18 cellular contexts compared by ENCODE assay signal in genomic region chr1:212479188-212479587, GRCh38. TPM values are rescaled to one million over a fixed set of nuclear protein-coding genes. Genes with fewer than 3 reads are reported as not detected.
DNase-seq lines count a peak whose midpoint lies in the region; ATAC-seq, FAIRE-seq and TF ChIP-seq lines count a peak whose summit lies in the region.
"Had no signal": no experiment of that assay in that cellular context is flagged by ENCODE, and none has a peak within 500 bp of the region (broad histone marks: within the 10 kb centered on the region; RNA-seq: fewer than 3 reads in every experiment).

No MANE protein-coding gene starts in this region.

- H3K14ac ChIP-seq in H1 (ENCODE audit: insufficient read length) (no peak overlapping the region), neuronal stem cell (ENCODE audit: low read length) (no peak overlapping the region)

- H4K20me1 ChIP-seq in GM23248 (ENCODE audit: insufficient read depth), result no peaks in the 10 kb centered on the region
- H4K20me1 ChIP-seq in H1 (replicated peaks in 1 of 2; ENCODE audit: control insufficient read depth in 1 of 2, insufficient read depth in 2 of 2, low read length in 2 of 2), result no peaks in the 10 kb centered on the region

- no peak for ATAC-seq in GM18907 (IDR thresholded peaks at IDR 0.05; ENCODE audit: unreplicated experiment)

- no peak overlapping the region for H2BK5ac ChIP-seq in H1 (ENCODE audit: low read depth, low read length)
- no peak overlapping the region for H2BK5ac ChIP-seq in neuronal stem cell (ENCODE audit: low read length)

- H3K18ac ChIP-seq in H1 (ENCODE audit: extremely low read depth, low read length), result no peak overlapping the region
- no peak overlapping the region for H3K18ac ChIP-seq in neuronal stem cell (ENCODE audit: low read length)

- H3K4ac ChIP-seq in H1 (replicated peaks; ENCODE audit: insufficient read length, low read depth, low read length), result no peak overlapping the region
- H3K4ac ChIP-seq in neuronal stem cell (ENCODE audit: low read length), result no peak overlapping the region

- H3F3A ChIP-seq in GM23248 (ENCODE audit: insufficient read depth), result peaks cover 10% of the 10 kb centered on the region; the same call in 1 of the 2 replicates

- H2AK5ac ChIP-seq in H1 (ENCODE audit: low read depth, low read length), result no peak overlapping the region
- H2AK5ac ChIP-seq in neuronal stem cell (ENCODE audit: low read depth, low read length), result no peak overlapping the region

- H4K8ac ChIP-seq in H1 (ENCODE audit: extremely low read depth, insufficient read depth, low read length), result no peak overlapping the region
- no peak overlapping the region for H4K8ac ChIP-seq in neuronal stem cell (ENCODE audit: low read depth, low read length)

- H3K4me2 ChIP-seq in GM23248 (ENCODE audit: unreplicated experiment) (no peak overlapping the region), H1 (ENCODE audit: insufficient read depth in 1 of 2, low read depth in 2 of 2, low read length in 2 of 2) (no peak overlapping the region), neuronal stem cell (ENCODE audit: insufficient read depth, low read length, poor library complexity, severe bottlenecking) (no peak overlapping the region)

- no peaks in the 10 kb centered on the region for H3K9me3 ChIP-seq in GM23248 (ENCODE audit: low read depth)
- H3K9me3 ChIP-seq in H1 (ENCODE audit: insufficient read depth in 2 of 2, low read depth in 1 of 2, low read length in 1 of 2), result no peaks in the 10 kb centered on the region
- H3K9me3 ChIP-seq in neuronal stem cell (replicated peaks in 1 of 2; ENCODE audit: control insufficient read depth in 2 of 2, insufficient read depth in 1 of 2, low read depth in 1 of 2, low read length in 2 of 2), result no peaks in the 10 kb centered on the region
- H3K9me3 ChIP-seq: SJCRH30 had no signal

- H3K23me2 ChIP-seq in H1 (ENCODE audit: low read depth, low read length), result 0 out of 2 replicates have a peak, but pooled peaks cover 2% of the 10 kb centered on the region

- H3K56ac ChIP-seq in H1 (replicated peaks; ENCODE audit: insufficient read length, low read depth, low read length), result no peak overlapping the region

- TF ChIP-seq POLR2A in H1 (IDR thresholded peaks at IDR 0.05; ENCODE audit: control extremely low read depth in 1 of 2, low read depth in 2 of 2, low read length in 2 of 2), result no peak

- no peak for TF ChIP-seq EP300 in H1 (IDR thresholded peaks at IDR 0.05; ENCODE audit: borderline replicate concordance in 1 of 2, low read depth in 2 of 2, low read length in 2 of 2)

- H3K23ac ChIP-seq in H1 (ENCODE audit: insufficient read length) (no peak overlapping the region), neuronal stem cell (ENCODE audit: low read depth, low read length, poor library complexity) (no peak overlapping the region)

- H2AFZ ChIP-seq in GM23248 (no peak overlapping the region), H1 (ENCODE audit: low read length) (no peak overlapping the region), neuronal stem cell (ENCODE audit: low read length) (peak overlapping the region; percentile 9)

- no peak overlapping the region for H2BK20ac ChIP-seq in H1 (ENCODE audit: low read length)

- H3K79me1 ChIP-seq in H1 (ENCODE audit: low read depth, low read length), result no peaks in the 10 kb centered on the region
- no peaks in the 10 kb centered on the region for H3K79me1 ChIP-seq in neuronal stem cell (ENCODE audit: low read depth, low read length)

- no peak overlapping the region for H3K9ac ChIP-seq in GM23248
- H3K9ac ChIP-seq in H1 (replicated peaks in 1 of 4; ENCODE audit: extremely low read depth in 1 of 4, low read depth in 3 of 4, low read length in 3 of 4), result no peak overlapping the region
- no peak overlapping the region for H3K9ac ChIP-seq in neuronal stem cell (ENCODE audit: low read depth, low read length, poor library complexity)

- H3K79me2 ChIP-seq in GM23248 (ENCODE audit: insufficient read depth), result no peaks in the 10 kb centered on the region
- no peaks in the 10 kb centered on the region for H3K79me2 ChIP-seq in H1 (ENCODE audit: control insufficient read depth in 1 of 2, insufficient read depth in 2 of 2, low read length in 2 of 2)

- peak; percentile 9 for DNase-seq in GM23248
- DNase-seq in H1 (ENCODE audit: low read depth in 1 of 2, low spot score in 2 of 2), result no peak
- no peak for DNase-seq in neuronal stem cell (ENCODE audit: low spot score)
- no peak for DNase-seq in activated CD4-positive, alpha-beta T cell treated with anti-CD3 and anti-CD28 coated beads for 4 hours
- DNase-seq in activated CD4-positive, alpha-beta T cell treated with anti-CD3 and anti-CD28 coated beads for 1 hour, result no peak
- DNase-seq in midbrain (lab: John Stamatoyannopoulos, UW), result no peak
- DNase-seq: ACHN; AML-193; Calu3; CD4-positive, alpha-beta memory T cell; HCEC 1CT; NCI-H2029; NCI-H2171 treated with DMSO at 0.1 percent for 48 hours; NCI-H446 treated with DMSO at 0.1 percent for 48 hours; RPMI8226; SJCRH30 had no signal

- H4K91ac ChIP-seq in H1 (replicated peaks; ENCODE audit: insufficient read length, low read length), result no peak overlapping the region
- H4K91ac ChIP-seq in neuronal stem cell (ENCODE audit: low read depth, low read length, poor library complexity), result no peak overlapping the region

- H3K36me3 ChIP-seq in GM23248 (ENCODE audit: low read depth) (no peaks in the 10 kb centered on the region), H1 (ENCODE audit: control insufficient read depth in 2 of 4, insufficient read depth in 4 of 4, low read length in 3 of 4) (no peaks in the 10 kb centered on the region), neuronal stem cell (replicated peaks in 1 of 2; ENCODE audit: control insufficient read depth in 2 of 2, insufficient read depth in 2 of 2, low read length in 2 of 2) (no peaks in the 10 kb centered on the region)
- H3K36me3 ChIP-seq: SJCRH30 had no signal

- H2BK120ac ChIP-seq in H1 (replicated peaks; ENCODE audit: low read depth, low read length) (no peak overlapping the region), neuronal stem cell (ENCODE audit: low read depth, low read length) (no peak overlapping the region)

- H3K4me3 ChIP-seq in GM23248 (no peak overlapping the region), H1 (ENCODE audit: extremely low read depth in 1 of 4, insufficient read depth in 2 of 4, low read depth in 3 of 4, low read length in 4 of 4) (no peak overlapping the region), neuronal stem cell (ENCODE audit: low read length in 2 of 2) (no peak overlapping the region)
- H3K4me3 ChIP-seq: SJCRH30 had no signal

- H3K9me2 ChIP-seq in GM23248 (ENCODE audit: insufficient read depth), result no peaks in the 10 kb centered on the region

- TF ChIP-seq RAD21 in H1 (IDR thresholded peaks at IDR 0.05 in 1 of 2, conservative IDR thresholded peaks at IDR 0.05 in 1 of 2; ENCODE audit: low read depth in 2 of 2, low read length in 2 of 2), result no peak

- H2BK12ac ChIP-seq in H1 (ENCODE audit: low read depth, low read length) (0 out of 2 replicates have a peak overlapping the region, but pooled peaks have one; percentile 33), neuronal stem cell (ENCODE audit: low read length) (no peak overlapping the region)

- peaks cover 28% of the 10 kb centered on the region for H3K27me3 ChIP-seq in GM23248 (replicated peaks; ENCODE audit: insufficient read depth)
- H3K27me3 ChIP-seq in H1 (replicated peaks in 1 of 4; ENCODE audit: control insufficient read depth in 3 of 4, extremely low read depth in 1 of 4, insufficient read depth in 3 of 4, low read length in 3 of 4), result no peaks in the 10 kb centered on the region
- peaks cover 0 to 6% (median 0%) of the 10 kb centered on the region in 3 experiments for H3K27me3 ChIP-seq in neuronal stem cell (ENCODE audit: control insufficient read depth in 3 of 3, insufficient read depth in 3 of 3, low read depth in 1 of 3, low read length in 3 of 3)
- H3K27me3 ChIP-seq: SJCRH30 had no signal

- CTCF ChIA-PET in H1 (lab: Charles Lee; ENCODE audit: partially characterized antibody), result interaction anchor here (0.8 to 4.9 kb wide), 25 partner anchors 10 to 302 kb away, joined by 3 to 68 read pairs (median 8); partner anchors contain the start of genes ATF3 and BATF3

- TF ChIP-seq CTCF in C4-2B (conservative IDR thresholded peaks at IDR 0.05) (no peak), H1 (IDR thresholded peaks at IDR 0.05; ENCODE audit: control extremely low read depth in 1 of 3, insufficient read depth in 1 of 3, low read depth in 1 of 3, low read length in 3 of 3) (no peak)

- in situ Hi-C loops in GM23248 (cut with MboI), result loop anchor here (10.0 kb wide), 1 partner anchor 286 kb away; no protein-coding TSS in a partner anchor

- 60 to 70% methylated on average over 7 of the region's 7 CpGs for WGBS in GM23248 (ENCODE audit: low coverage in 1 of 2, low lambda C conversion rate in 2 of 2, missing lambda C conversion rate in 2 of 2), 2 experiments
- WGBS in H1 (ENCODE audit: extremely low coverage in 1 of 2, insufficient coverage in 1 of 2, insufficient read length in 1 of 2, insufficient replicate concordance in 2 of 2, low coverage in 1 of 2, low lambda C conversion rate in 2 of 2, missing lambda C conversion rate in 1 of 2), 2 experiments, result 89% methylated on average over 7 of the region's 7 CpGs; no CpG with 5 or more reads in 1 of the 2 experiments
- WGBS in neuronal stem cell (ENCODE audit: extremely low coverage in 2 of 2, insufficient read length in 2 of 2, insufficient replicate concordance in 1 of 2), 2 donors, result no CpG with 5 or more reads among the region's 7 CpGs

- POLR2A ChIA-PET in H1 (lab: Charles Lee; ENCODE audit: partially characterized antibody), result interaction anchor here (1.2 to 7.2 kb wide), 4 partner anchors 79 to 133 kb away, joined by 3 to 56 read pairs (median 4); partner anchors contain the start of gene ATF3

- no peak for FAIRE-seq in H1 (lab: Jason Lieb, UNC)

- H3K4me1 ChIP-seq in GM23248 (ENCODE audit: insufficient read depth) (peaks cover 7% of the 10 kb centered on the region), H1 (replicated peaks in 1 of 4; ENCODE audit: control insufficient read depth in 3 of 4, insufficient read depth in 4 of 4, low read length in 3 of 4) (peaks cover 0 to 2% (median 0%) of the 10 kb centered on the region in 4 experiments; a peak in 1 of 7 replicates), neuronal stem cell (ENCODE audit: control insufficient read depth in 2 of 2, insufficient read depth in 1 of 2, low read depth in 1 of 2, low read length in 2 of 2) (peaks cover 5% of the 10 kb centered on the region in 2 donors)

- H3K27ac ChIP-seq in C4-2B (0 out of 2 replicates have a peak overlapping the region, but pooled peaks have one; percentile 3), GM23248 (no peak overlapping the region), H1 (ENCODE audit: low read depth, low read length) (no peak overlapping the region), neuronal stem cell (replicated peaks; ENCODE audit: low read length) (no peak overlapping the region)
- H3K27ac ChIP-seq: SJCRH30 had no signal

- 0 out of 2 replicates have a peak overlapping the region, but pooled peaks have one; percentile 81 for H2BK15ac ChIP-seq in H1 (ENCODE audit: low read length)
- H2BK15ac ChIP-seq in neuronal stem cell (ENCODE audit: low read length), result no peak overlapping the region

- no peak overlapping the region for H4K5ac ChIP-seq in H1 (ENCODE audit: insufficient read length, low read depth, low read length)

RNA-seq across cellular contexts. Expression of gene NENF, which starts 46.5 kb away (rescaled TPM):
- 63.2 and 86.9 TPM in 2 replicates for total RNA-seq in GM23248 (2014; rRNA removed; shearing (Covaris generic))
- polyA plus RNA-seq in GM23248 (2016; fragmentation: Nextera tagmentation; extraction: Ambion mirVana) (160 and 162 TPM in 2 replicates), H1 (2011; rRNA removed) (22.1 and 28.0 TPM in 2 replicates)
- 27.0 and 28.5 TPM in 2 replicates for total RNA-seq in H1 (2021; fragmentation: NEBNext Ultra II Directional; extraction: Animal tissue kit (Norgen Biotek cat#: 25700))
- polyA plus RNA-seq in H1 (2011; cell fraction: cytosol; rRNA removed), result 23.4 TPM
- 24.0 TPM for polyA plus RNA-seq in H1 (2011; cell fraction: nucleus; rRNA removed)
- 35.4 to 45.5 TPM (median 38.2 TPM) in 4 replicates for polyA plus RNA-seq in H1 (2012, experiment 1 of 2)
- polyA plus RNA-seq in H1 (2012, experiment 2 of 2), result 38.7 TPM
- polyA plus RNA-seq in H1 (2013, experiment 1 of 2), result 33.8 TPM
- 38.4 TPM for polyA plus RNA-seq in H1 (2013, experiment 2 of 2)
- polyA minus RNA-seq in H1 (2011; rRNA and poly(A)+ RNA removed), result 7.1 and 7.4 TPM in 2 replicates
- 9.5 TPM for polyA minus RNA-seq in H1 (2011; cell fraction: cytosol; rRNA and poly(A)+ RNA removed)
- polyA minus RNA-seq in H1 (2011; cell fraction: nucleus; rRNA and poly(A)+ RNA removed), result 8.0 TPM
- 27.0 TPM for polyA plus RNA-seq in neuronal stem cell (2013, experiment 1 of 2)
- polyA plus RNA-seq in neuronal stem cell (2013, experiment 2 of 2), result 26.9 TPM
